8 cellular contexts compared by ENCODE assay signal in genomic region chr9:34252670-34253459, GRCh38.
DNase-seq lines count a peak whose midpoint lies in the region; ATAC-seq and TF ChIP-seq lines count a peak whose summit lies in the region.

No MANE protein-coding gene starts in this region.

- peaks cover 28% of the 10 kb centered on the region for H4K20me1 ChIP-seq in BLaER1

- TF ChIP-seq CTCF in endothelial cell (IDR thresholded peaks at IDR 0.05; ENCODE audit: unreplicated experiment) = peak; percentile 95
- no peak for TF ChIP-seq CTCF in mucosa of descending colon (IDR thresholded peaks at IDR 0.05)

- intact Hi-C loops in mucosa of descending colon (cut with DNase I, micrococcal nuclease) = no loop called here

- DNase-seq in NCI-H460 (ENCODE audit: extremely low read depth, low read depth) (peak; percentile 55), endothelial cell (ENCODE audit: low spot score) (peak; percentile 75), mucosa of descending colon (peak in 1 of 3 donors; percentile 24)
- peak; percentile 25 to 37 for DNase-seq in activated CD8-positive, alpha-beta memory T cell treated with anti-CD3 and anti-CD28 coated beads for 1 hour (ENCODE audit: extremely low read depth in 1 of 2, low read depth in 1 of 2)
- peak; percentile 24 to 49 for DNase-seq in stimulated activated CD8-positive, alpha-beta memory T cell treated with anti-CD3 and anti-CD28 coated beads, Interleukin-4, amount 100 ng/mL, for 1 hour (ENCODE audit: low read depth in 2 of 2, low spot score in 1 of 2)

- H3K27me3 ChIP-seq in BLaER1 = no peaks in the 10 kb centered on the region

- peaks cover 5% of the 10 kb centered on the region for H3K27me3 Mint-ChIP-seq in endothelial cell (ENCODE audit: unreplicated experiment)

- peak overlapping the region; percentile 9; the same call in 1 of the 2 replicates for H3K4me2 ChIP-seq in BLaER1

- peak overlapping the region; percentile 94 for H3K27ac ChIP-seq in BLaER1

- H3K4me1 ChIP-seq in BLaER1 (peaks cover 49% of the 10 kb centered on the region), mucosa of descending colon (ENCODE audit: low read depth) (no peaks in the 10 kb centered on the region)

- no peak overlapping the region for H3K9ac ChIP-seq in BLaER1

- H3K4me3 Mint-ChIP-seq in endothelial cell (ENCODE audit: unreplicated experiment) = no peak overlapping the region

- peaks cover 37% of the 10 kb centered on the region for H3K36me3 Mint-ChIP-seq in endothelial cell (ENCODE audit: low read depth, unreplicated experiment)

- H3K9me3 ChIP-seq in BLaER1 (no peaks in the 10 kb centered on the region), mucosa of descending colon (no peaks in the 10 kb centered on the region)

- ATAC-seq in GM21515 (IDR thresholded peaks at IDR 0.05; ENCODE audit: unreplicated experiment) = peak; percentile 72
- peak; percentile 66 for ATAC-seq in mucosa of descending colon
- no peak for ATAC-seq in GM19023 (IDR thresholded peaks at IDR 0.05; ENCODE audit: unreplicated experiment)

- H3K36me3 ChIP-seq in BLaER1 = peaks cover 77% of the 10 kb centered on the region
- no peaks in the 10 kb centered on the region for H3K36me3 ChIP-seq in mucosa of descending colon (ENCODE audit: low read depth)

- H3K9me3 Mint-ChIP-seq in endothelial cell (ENCODE audit: unreplicated experiment) = no peaks in the 10 kb centered on the region

- H3K4me3 ChIP-seq in BLaER1 (no peak overlapping the region), mucosa of descending colon (no peak overlapping the region)

- no peaks in the 10 kb centered on the region for H3K4me1 Mint-ChIP-seq in endothelial cell (ENCODE audit: unreplicated experiment)

- H3K27ac Mint-ChIP-seq in endothelial cell (ENCODE audit: unreplicated experiment) = no peak overlapping the region
